In genomic region chr3:119676771-119677640, GRCh38 we compare ENCODE assay signal across 1 cellular context.
TF ChIP-seq lines count a peak whose summit lies in the region.

A gene with protein sequence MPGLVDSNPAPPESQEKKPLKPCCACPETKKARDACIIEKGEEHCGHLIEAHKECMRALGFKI (minus strand): TSS chr3:119677406. CDS start chr3:119677310, 96 bp downstream.

TF ChIP-seq in K562, 482 proteins besides CTCF, POLR2A, EP300 and RAD21 (continued from another document and continues in another):
- TF ChIP-seq, protein P1, sequence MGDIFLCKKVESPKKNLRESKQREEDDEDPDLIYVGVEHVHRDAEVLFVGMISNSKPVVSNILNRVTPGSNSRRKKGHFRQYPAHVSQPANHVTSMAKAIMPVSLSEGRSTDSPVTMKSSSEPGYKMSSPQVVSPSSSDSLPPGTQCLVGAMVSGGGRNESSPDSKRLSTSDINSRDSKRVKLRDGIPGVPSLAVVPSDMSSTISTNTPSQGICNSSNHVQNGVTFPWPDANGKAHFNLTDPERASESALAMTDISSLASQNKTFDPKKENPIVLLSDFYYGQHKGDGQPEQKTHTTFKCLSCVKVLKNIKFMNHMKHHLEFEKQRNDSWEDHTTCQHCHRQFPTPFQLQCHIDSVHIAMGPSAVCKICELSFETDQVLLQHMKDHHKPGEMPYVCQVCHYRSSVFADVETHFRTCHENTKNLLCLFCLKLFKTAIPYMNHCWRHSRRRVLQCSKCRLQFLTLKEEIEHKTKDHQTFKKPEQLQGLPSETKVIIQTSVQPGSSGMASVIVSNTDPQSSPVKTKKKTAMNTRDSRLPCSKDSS (IDR thresholded peaks at IDR 0.05; ENCODE audit: low read depth, partially characterized antibody) = no peak
- TF ChIP-seq THRAP3 (IDR thresholded peaks at IDR 0.05; ENCODE audit: borderline replicate concordance) = no peak
- TF ChIP-seq ZNF57 (CRISPR knock-in tag; IDR thresholded peaks at IDR 0.05) = no peak
- TF ChIP-seq, protein P2, sequence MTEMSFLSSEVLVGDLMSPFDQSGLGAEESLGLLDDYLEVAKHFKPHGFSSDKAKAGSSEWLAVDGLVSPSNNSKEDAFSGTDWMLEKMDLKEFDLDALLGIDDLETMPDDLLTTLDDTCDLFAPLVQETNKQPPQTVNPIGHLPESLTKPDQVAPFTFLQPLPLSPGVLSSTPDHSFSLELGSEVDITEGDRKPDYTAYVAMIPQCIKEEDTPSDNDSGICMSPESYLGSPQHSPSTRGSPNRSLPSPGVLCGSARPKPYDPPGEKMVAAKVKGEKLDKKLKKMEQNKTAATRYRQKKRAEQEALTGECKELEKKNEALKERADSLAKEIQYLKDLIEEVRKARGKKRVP (CRISPR knock-in tag; IDR thresholded peaks at IDR 0.05) = no peak
- peak; percentile 99 for TF ChIP-seq VEZF1 (CRISPR knock-in tag; IDR thresholded peaks at IDR 0.05)
- peak; percentile 50; the same call in 1 of the 2 replicates for TF ChIP-seq DMBX1 (CRISPR knock-in tag; IDR thresholded peaks at IDR 0.05; ENCODE audit: borderline replicate concordance)
- no peak for TF ChIP-seq NCOA2 (IDR thresholded peaks at IDR 0.05; ENCODE audit: partially characterized antibody in 2 of 2)
- TF ChIP-seq, protein P3, sequence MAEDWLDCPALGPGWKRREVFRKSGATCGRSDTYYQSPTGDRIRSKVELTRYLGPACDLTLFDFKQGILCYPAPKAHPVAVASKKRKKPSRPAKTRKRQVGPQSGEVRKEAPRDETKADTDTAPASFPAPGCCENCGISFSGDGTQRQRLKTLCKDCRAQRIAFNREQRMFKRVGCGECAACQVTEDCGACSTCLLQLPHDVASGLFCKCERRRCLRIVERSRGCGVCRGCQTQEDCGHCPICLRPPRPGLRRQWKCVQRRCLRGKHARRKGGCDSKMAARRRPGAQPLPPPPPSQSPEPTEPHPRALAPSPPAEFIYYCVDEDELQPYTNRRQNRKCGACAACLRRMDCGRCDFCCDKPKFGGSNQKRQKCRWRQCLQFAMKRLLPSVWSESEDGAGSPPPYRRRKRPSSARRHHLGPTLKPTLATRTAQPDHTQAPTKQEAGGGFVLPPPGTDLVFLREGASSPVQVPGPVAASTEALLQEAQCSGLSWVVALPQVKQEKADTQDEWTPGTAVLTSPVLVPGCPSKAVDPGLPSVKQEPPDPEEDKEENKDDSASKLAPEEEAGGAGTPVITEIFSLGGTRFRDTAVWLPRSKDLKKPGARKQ (CRISPR knock-in tag; IDR thresholded peaks at IDR 0.05) = no peak
- TF ChIP-seq BRF2 (IDR thresholded peaks at IDR 0.05; ENCODE audit: borderline replicate concordance, insufficient read depth, insufficient read length) = no peak
- TF ChIP-seq LARP7 (IDR thresholded peaks at IDR 0.05) = no peak
- TF ChIP-seq, protein P4, sequence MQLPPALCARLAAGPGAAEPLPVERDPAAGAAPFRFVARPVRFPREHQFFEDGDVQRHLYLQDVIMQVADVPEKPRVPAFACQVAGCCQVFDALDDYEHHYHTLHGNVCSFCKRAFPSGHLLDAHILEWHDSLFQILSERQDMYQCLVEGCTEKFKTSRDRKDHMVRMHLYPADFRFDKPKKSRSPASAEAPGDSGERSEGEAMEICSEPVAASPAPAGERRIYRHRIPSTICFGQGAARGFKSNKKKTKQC (CRISPR knock-in tag; IDR thresholded peaks at IDR 0.05) = no peak; the same call in 1 of the 2 replicates
- TF ChIP-seq FOXM1 (IDR thresholded peaks at IDR 0.05; ENCODE audit: low read depth) = peak; percentile 70
- TF ChIP-seq FOXM1 (CRISPR knock-in tag; IDR thresholded peaks at IDR 0.05; ENCODE audit: low read depth) = no peak
- no peak for TF ChIP-seq ATF1 (CRISPR knock-in tag; IDR thresholded peaks at IDR 0.05)
- peak; percentile 77 for TF ChIP-seq ATF1 (tag; IDR thresholded peaks at IDR 0.05)
- peak; percentile 95 for TF ChIP-seq EP400 (IDR thresholded peaks at IDR 0.05)
- TF ChIP-seq ETS1 (conservative IDR thresholded peaks at IDR 0.05; ENCODE audit: control insufficient read depth, low read depth, low read length) = no peak
- TF ChIP-seq IRF2 (CRISPR knock-in tag; IDR thresholded peaks at IDR 0.05) = no peak
- peak; percentile 10 to 27; a peak in 1 of 4 replicates for TF ChIP-seq SIX5 (IDR thresholded peaks at IDR 0.05; ENCODE audit: borderline replicate concordance in 1 of 2, insufficient read depth in 1 of 2, low read depth in 1 of 2, low read length in 2 of 2)
- no peak for TF ChIP-seq DACH1 (IDR thresholded peaks at IDR 0.05; ENCODE audit: partially characterized antibody)
- TF ChIP-seq RREB1 (CRISPR knock-in tag; IDR thresholded peaks at IDR 0.05) = 0 out of 2 replicates have a peak, but pooled peaks have one; percentile 37
- TF ChIP-seq SMAD3 (CRISPR knock-in tag; conservative IDR thresholded peaks at IDR 0.05) = 0 out of 2 replicates have a peak, but pooled peaks have one; percentile 13
- TF ChIP-seq MTF1 (CRISPR knock-in tag; IDR thresholded peaks at IDR 0.05; ENCODE audit: borderline replicate concordance) = no peak
- peak; percentile 98 for TF ChIP-seq NR2C2 (CRISPR knock-in tag; IDR thresholded peaks at IDR 0.05)
- TF ChIP-seq NR2C2 (tag; IDR thresholded peaks at IDR 0.05) = peak; percentile 100
- TF ChIP-seq, protein P5, sequence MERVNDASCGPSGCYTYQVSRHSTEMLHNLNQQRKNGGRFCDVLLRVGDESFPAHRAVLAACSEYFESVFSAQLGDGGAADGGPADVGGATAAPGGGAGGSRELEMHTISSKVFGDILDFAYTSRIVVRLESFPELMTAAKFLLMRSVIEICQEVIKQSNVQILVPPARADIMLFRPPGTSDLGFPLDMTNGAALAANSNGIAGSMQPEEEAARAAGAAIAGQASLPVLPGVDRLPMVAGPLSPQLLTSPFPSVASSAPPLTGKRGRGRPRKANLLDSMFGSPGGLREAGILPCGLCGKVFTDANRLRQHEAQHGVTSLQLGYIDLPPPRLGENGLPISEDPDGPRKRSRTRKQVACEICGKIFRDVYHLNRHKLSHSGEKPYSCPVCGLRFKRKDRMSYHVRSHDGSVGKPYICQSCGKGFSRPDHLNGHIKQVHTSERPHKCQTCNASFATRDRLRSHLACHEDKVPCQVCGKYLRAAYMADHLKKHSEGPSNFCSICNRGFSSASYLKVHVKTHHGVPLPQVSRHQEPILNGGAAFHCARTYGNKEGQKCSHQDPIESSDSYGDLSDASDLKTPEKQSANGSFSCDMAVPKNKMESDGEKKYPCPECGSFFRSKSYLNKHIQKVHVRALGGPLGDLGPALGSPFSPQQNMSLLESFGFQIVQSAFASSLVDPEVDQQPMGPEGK (CRISPR knock-in tag; IDR thresholded peaks at IDR 0.05; ENCODE audit: borderline replicate concordance) = no peak
- TF ChIP-seq TEAD4 (IDR thresholded peaks at IDR 0.05; ENCODE audit: low read length) = no peak; the same call in 1 of the 2 replicates
- no peak for TF ChIP-seq TEAD4 (CRISPR knock-in tag; IDR thresholded peaks at IDR 0.05; ENCODE audit: borderline replicate concordance)
- TF ChIP-seq, protein P6, sequence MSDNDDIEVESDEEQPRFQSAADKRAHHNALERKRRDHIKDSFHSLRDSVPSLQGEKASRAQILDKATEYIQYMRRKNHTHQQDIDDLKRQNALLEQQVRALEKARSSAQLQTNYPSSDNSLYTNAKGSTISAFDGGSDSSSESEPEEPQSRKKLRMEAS (CRISPR knock-in tag; IDR thresholded peaks at IDR 0.05) = no peak
- no peak for TF ChIP-seq HOXB6 (CRISPR knock-in tag; IDR thresholded peaks at IDR 0.05; ENCODE audit: borderline replicate concordance)
- no peak for TF ChIP-seq ETV6 (IDR thresholded peaks at IDR 0.05; ENCODE audit: borderline replicate concordance in 1 of 2, low read depth in 2 of 2, low read length in 1 of 2)
- TF ChIP-seq ETV6 (CRISPR knock-in tag; IDR thresholded peaks at IDR 0.05; ENCODE audit: borderline replicate concordance) = no peak
- TF ChIP-seq FOSL1 (tag; conservative IDR thresholded peaks at IDR 0.05) = no peak; the same call in 1 of the 2 replicates
- no peak for TF ChIP-seq RHOXF2B (CRISPR knock-in tag; conservative IDR thresholded peaks at IDR 0.05)
- TF ChIP-seq, protein P7, sequence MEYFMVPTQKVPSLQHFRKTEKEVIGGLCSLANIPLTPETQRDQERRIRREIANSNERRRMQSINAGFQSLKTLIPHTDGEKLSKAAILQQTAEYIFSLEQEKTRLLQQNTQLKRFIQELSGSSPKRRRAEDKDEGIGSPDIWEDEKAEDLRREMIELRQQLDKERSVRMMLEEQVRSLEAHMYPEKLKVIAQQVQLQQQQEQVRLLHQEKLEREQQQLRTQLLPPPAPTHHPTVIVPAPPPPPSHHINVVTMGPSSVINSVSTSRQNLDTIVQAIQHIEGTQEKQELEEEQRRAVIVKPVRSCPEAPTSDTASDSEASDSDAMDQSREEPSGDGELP (CRISPR knock-in tag; IDR thresholded peaks at IDR 0.05; ENCODE audit: borderline replicate concordance) = peak; percentile 82; the same call in 1 of the 2 replicates
- no peak for TF ChIP-seq SRSF3 (IDR thresholded peaks at IDR 0.05; ENCODE audit: insufficient read depth, low read length)
- TF ChIP-seq ILK (tag; IDR thresholded peaks at IDR 0.05; ENCODE audit: borderline replicate concordance, low read depth) = no peak
